Comparison of ENCODE assay signal across 2 cellular contexts in the genomic region with DNA sequence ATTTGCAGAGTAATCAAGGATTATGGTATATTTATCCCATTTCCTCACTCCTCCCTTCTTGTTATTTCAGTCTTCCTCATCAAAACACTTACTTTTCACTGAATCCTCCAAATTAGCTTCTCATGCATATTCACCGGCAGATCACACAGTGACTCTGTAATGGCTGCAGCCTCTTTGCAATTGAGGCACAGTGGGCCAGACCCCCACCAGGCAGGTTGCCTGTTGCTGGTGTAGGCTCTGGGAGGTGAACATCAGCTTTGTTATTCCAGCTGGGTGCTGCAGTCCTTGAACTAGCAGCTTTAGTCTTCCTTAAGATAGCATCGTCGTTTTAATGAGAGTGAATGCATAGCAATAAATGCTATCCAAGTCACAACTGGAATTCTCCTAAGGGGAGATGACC.
TF ChIP-seq lines count a peak whose summit lies in the region.

No MANE protein-coding gene starts in this region.

TF ChIP-seq in GM23338, 12 proteins besides CTCF, POLR2A, EP300 and RAD21 (continued from another document):
- TF ChIP-seq REST (IDR thresholded peaks at IDR 0.05; ENCODE audit: unreplicated experiment) (no peak), EZH2 (IDR thresholded peaks at IDR 0.05; ENCODE audit: low read depth, unreplicated experiment) (no peak)

TF ChIP-seq in WTC11, 78 proteins besides CTCF, POLR2A, EP300 and RAD21 (continued from another document):
- TF ChIP-seq IRF1 (CRISPR knock-in tag; IDR thresholded peaks at IDR 0.05) = no peak
- TF ChIP-seq EMX1 (CRISPR knock-in tag; IDR thresholded peaks at IDR 0.05) = no peak
- no peak for TF ChIP-seq SMAD3 (CRISPR knock-in tag; IDR thresholded peaks at IDR 0.05; ENCODE audit: borderline replicate concordance)
- TF ChIP-seq, protein P1, sequence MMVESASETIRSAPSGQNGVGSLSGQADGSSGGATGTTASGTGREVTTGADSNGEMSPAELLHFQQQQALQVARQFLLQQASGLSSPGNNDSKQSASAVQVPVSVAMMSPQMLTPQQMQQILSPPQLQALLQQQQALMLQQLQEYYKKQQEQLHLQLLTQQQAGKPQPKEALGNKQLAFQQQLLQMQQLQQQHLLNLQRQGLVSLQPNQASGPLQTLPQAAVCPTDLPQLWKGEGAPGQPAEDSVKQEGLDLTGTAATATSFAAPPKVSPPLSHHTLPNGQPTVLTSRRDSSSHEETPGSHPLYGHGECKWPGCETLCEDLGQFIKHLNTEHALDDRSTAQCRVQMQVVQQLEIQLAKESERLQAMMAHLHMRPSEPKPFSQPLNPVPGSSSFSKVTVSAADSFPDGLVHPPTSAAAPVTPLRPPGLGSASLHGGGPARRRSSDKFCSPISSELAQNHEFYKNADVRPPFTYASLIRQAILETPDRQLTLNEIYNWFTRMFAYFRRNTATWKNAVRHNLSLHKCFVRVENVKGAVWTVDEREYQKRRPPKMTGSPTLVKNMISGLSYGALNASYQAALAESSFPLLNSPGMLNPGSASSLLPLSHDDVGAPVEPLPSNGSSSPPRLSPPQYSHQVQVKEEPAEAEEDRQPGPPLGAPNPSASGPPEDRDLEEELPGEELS (CRISPR knock-in tag; IDR thresholded peaks at IDR 0.05) = no peak
- TF ChIP-seq, protein P2, sequence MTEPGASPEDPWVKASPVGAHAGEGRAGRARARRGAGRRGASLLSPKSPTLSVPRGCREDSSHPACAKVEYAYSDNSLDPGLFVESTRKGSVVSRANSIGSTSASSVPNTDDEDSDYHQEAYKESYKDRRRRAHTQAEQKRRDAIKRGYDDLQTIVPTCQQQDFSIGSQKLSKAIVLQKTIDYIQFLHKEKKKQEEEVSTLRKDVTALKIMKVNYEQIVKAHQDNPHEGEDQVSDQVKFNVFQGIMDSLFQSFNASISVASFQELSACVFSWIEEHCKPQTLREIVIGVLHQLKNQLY (CRISPR knock-in tag; IDR thresholded peaks at IDR 0.05) = no peak
TF ChIP-seq in WTC11: peak in this region for 0.
